ENCODE assay signal across 2 cellular contexts in the genomic region with DNA sequence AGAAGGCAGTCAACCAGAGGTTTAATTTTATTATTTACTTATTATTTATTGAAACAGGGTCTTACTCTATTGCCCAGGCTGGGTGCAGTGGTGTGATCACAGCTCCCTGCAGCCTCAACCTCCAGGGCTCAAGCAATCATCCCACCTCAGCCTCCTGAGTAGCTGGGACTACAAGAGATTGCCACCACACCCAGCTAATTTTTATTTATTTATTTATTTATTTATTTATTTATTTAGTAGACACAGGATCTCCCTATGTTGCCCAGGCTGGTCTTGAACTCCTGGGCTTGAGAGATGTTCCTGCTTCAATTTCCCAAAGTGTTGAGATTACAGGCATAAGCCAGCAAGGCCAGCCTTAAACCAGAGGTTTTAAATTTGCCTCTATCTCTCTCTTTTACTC.
TF ChIP-seq lines count a peak whose summit lies in the region.

No MANE protein-coding gene starts in this region.

TF ChIP-seq in HEK293, 187 proteins besides CTCF, POLR2A, EP300 and RAD21 (continued from another document and continues in another):
- TF ChIP-seq ZNF555 (tag by site-specific recombination; conservative IDR thresholded peaks at IDR 0.05) (peak; percentile 50), ZNF202 (tag by site-specific recombination; IDR thresholded peaks at IDR 0.05; ENCODE audit: borderline replicate concordance) (0 out of 2 replicates have a peak, but pooled peaks have one; percentile 34), ZNF114 (tag by site-specific recombination; IDR thresholded peaks at IDR 0.05) (no peak), ZNF510 (tag by site-specific recombination; IDR thresholded peaks at IDR 0.05; ENCODE audit: insufficient replicate concordance) (no peak), ZNF155 (tag by site-specific recombination; IDR thresholded peaks at IDR 0.05) (no peak), ZNF654 (tag by site-specific recombination; IDR thresholded peaks at IDR 0.05; ENCODE audit: low read depth) (0 out of 2 replicates have a peak, but pooled peaks have one; percentile 2), ZNF433 (tag by site-specific recombination; IDR thresholded peaks at IDR 0.05; ENCODE audit: low read depth) (peak; percentile 76), FEZF1 (tag by site-specific recombination; IDR thresholded peaks at IDR 0.05) (no peak), ZFP69B (tag by site-specific recombination; IDR thresholded peaks at IDR 0.05) (no peak), ZNF394 (tag by site-specific recombination; IDR thresholded peaks at IDR 0.05; ENCODE audit: borderline replicate concordance) (peak; percentile 81; the same call in 1 of the 2 replicates), ZNF623 (tag by site-specific recombination; IDR thresholded peaks at IDR 0.05) (peak; percentile 53), ZNF426 (tag by site-specific recombination; IDR thresholded peaks at IDR 0.05) (peak; percentile 59), ZIC2 (tag by site-specific recombination; IDR thresholded peaks at IDR 0.05) (no peak), ZNF664 (tag by site-specific recombination; IDR thresholded peaks at IDR 0.05) (peak; percentile 20; the same call in 1 of the 2 replicates), ZNF19 (tag by site-specific recombination; IDR thresholded peaks at IDR 0.05; ENCODE audit: low read depth) (no peak), ZBTB8A (tag by site-specific recombination; IDR thresholded peaks at IDR 0.05) (peak; percentile 61)
- TF ChIP-seq, protein P1, sequence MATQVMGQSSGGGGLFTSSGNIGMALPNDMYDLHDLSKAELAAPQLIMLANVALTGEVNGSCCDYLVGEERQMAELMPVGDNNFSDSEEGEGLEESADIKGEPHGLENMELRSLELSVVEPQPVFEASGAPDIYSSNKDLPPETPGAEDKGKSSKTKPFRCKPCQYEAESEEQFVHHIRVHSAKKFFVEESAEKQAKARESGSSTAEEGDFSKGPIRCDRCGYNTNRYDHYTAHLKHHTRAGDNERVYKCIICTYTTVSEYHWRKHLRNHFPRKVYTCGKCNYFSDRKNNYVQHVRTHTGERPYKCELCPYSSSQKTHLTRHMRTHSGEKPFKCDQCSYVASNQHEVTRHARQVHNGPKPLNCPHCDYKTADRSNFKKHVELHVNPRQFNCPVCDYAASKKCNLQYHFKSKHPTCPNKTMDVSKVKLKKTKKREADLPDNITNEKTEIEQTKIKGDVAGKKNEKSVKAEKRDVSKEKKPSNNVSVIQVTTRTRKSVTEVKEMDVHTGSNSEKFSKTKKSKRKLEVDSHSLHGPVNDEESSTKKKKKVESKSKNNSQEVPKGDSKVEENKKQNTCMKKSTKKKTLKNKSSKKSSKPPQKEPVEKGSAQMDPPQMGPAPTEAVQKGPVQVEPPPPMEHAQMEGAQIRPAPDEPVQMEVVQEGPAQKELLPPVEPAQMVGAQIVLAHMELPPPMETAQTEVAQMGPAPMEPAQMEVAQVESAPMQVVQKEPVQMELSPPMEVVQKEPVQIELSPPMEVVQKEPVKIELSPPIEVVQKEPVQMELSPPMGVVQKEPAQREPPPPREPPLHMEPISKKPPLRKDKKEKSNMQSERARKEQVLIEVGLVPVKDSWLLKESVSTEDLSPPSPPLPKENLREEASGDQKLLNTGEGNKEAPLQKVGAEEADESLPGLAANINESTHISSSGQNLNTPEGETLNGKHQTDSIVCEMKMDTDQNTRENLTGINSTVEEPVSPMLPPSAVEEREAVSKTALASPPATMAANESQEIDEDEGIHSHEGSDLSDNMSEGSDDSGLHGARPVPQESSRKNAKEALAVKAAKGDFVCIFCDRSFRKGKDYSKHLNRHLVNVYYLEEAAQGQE (tag by site-specific recombination; IDR thresholded peaks at IDR 0.05): peak; percentile 41; the same call in 1 of the 2 replicates
- TF ChIP-seq, protein P2, sequence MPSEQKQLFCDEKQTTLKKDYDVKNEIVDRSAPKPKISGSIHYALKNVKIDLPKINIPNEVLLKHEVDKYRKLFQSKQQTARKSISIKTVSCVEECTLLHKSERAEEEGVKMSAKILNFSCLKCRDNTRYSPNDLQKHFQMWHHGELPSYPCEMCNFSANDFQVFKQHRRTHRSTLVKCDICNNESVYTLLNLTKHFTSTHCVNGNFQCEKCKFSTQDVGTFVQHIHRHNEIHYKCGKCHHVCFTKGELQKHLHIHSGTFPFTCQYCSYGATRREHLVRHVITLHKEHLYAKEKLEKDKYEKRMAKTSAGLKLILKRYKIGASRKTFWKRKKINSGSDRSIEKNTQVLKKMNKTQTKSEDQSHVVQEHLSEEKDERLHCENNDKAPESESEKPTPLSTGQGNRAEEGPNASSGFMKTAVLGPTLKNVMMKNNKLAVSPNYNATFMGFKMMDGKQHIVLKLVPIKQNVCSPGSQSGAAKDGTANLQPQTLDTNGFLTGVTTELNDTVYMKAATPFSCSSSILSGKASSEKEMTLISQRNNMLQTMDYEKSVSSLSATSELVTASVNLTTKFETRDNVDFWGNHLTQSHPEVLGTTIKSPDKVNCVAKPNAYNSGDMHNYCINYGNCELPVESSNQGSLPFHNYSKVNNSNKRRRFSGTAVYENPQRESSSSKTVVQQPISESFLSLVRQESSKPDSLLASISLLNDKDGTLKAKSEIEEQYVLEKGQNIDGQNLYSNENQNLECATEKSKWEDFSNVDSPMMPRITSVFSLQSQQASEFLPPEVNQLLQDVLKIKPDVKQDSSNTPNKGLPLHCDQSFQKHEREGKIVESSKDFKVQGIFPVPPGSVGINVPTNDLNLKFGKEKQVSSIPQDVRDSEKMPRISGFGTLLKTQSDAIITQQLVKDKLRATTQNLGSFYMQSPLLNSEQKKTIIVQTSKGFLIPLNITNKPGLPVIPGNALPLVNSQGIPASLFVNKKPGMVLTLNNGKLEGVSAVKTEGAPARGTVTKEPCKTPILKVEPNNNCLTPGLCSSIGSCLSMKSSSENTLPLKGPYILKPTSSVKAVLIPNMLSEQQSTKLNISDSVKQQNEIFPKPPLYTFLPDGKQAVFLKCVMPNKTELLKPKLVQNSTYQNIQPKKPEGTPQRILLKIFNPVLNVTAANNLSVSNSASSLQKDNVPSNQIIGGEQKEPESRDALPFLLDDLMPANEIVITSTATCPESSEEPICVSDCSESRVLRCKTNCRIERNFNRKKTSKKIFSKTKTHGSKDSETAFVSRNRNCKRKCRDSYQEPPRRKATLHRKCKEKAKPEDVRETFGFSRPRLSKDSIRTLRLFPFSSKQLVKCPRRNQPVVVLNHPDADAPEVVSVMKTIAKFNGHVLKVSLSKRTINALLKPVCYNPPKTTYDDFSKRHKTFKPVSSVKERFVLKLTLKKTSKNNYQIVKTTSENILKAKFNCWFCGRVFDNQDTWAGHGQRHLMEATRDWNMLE (tag by site-specific recombination; conservative IDR thresholded peaks at IDR 0.05; ENCODE audit: low read depth): peak; percentile 74
- TF ChIP-seq, protein P3, sequence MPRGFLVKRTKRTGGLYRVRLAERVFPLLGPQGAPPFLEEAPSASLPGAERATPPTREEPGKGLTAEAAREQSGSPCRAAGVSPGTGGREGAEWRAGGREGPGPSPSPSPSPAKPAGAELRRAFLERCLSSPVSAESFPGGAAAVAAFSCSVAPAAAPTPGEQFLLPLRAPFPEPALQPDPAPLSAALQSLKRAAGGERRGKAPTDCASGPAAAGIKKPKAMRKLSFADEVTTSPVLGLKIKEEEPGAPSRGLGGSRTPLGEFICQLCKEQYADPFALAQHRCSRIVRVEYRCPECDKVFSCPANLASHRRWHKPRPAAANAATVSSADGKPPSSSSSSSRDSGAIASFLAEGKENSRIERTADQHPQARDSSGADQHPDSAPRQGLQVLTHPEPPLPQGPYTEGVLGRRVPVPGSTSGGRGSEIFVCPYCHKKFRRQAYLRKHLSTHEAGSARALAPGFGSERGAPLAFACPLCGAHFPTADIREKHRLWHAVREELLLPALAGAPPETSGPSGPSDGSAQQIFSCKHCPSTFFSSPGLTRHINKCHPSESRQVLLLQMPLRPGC (tag by site-specific recombination; IDR thresholded peaks at IDR 0.05): no peak

TF ChIP-seq in endothelial cell of umbilical vein, 7 proteins besides CTCF, POLR2A, EP300 and RAD21 (continued from another document):
- TF ChIP-seq, protein P4, sequence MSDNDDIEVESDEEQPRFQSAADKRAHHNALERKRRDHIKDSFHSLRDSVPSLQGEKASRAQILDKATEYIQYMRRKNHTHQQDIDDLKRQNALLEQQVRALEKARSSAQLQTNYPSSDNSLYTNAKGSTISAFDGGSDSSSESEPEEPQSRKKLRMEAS (IDR thresholded peaks at IDR 0.05; ENCODE audit: insufficient read depth, insufficient read length): no peak
- TF ChIP-seq FOS (IDR thresholded peaks at IDR 0.05; ENCODE audit: borderline replicate concordance, insufficient read depth, low read length) (no peak), EZH2 (IDR thresholded peaks at IDR 0.05; ENCODE audit: borderline replicate concordance, low read depth, low read length, severe bottlenecking) (no peak), MYC (IDR thresholded peaks at IDR 0.05; ENCODE audit: low read depth, low read length) (no peak), JUN (IDR thresholded peaks at IDR 0.05; ENCODE audit: borderline replicate concordance, insufficient read depth, insufficient read length, low read depth) (no peak)
